Comparison of ENCODE assay signal across 8 cellular contexts in genomic region chr11:114059278-114059983, GRCh38. TPM values are rescaled to one million over a fixed set of nuclear protein-coding genes. Genes with fewer than 3 reads are reported as not detected.
DNase-seq lines count a peak whose midpoint lies in the region; ATAC-seq and TF ChIP-seq lines count a peak whose summit lies in the region.

ZBTB16 (plus strand) TSS chr11:114059711; CDS start chr11:114063301, 3,590 bp downstream.

- no peak within 1 kb of the TSS for H3K14ac ChIP-seq in IMR-90 (replicated peaks; ENCODE audit: low read depth, low read length)

- H3K23ac ChIP-seq in IMR-90 (ENCODE audit: low read depth, low read length) = no peak within 1 kb of the TSS

- H3K4me3 Mint-ChIP-seq in osteocyte (ENCODE audit: unreplicated experiment) = peak within 1 kb of the TSS; percentile 89

- no peak for TF ChIP-seq RAD21 in IMR-90 (IDR thresholded peaks at IDR 0.05; ENCODE audit: low read length)

- no peak within 1 kb of the TSS for H3K18ac ChIP-seq in IMR-90 (ENCODE audit: low read depth, low read length)

- no peak within 1 kb of the TSS for H2AK5ac ChIP-seq in IMR-90 (ENCODE audit: low read depth, low read length)

- H4K20me1 ChIP-seq in IMR-90 (ENCODE audit: insufficient read depth, low read length) = no peaks in the 10 kb centered on the region; the same call in 1 of the 2 replicates

- H3K4me1 Mint-ChIP-seq in osteocyte (ENCODE audit: unreplicated experiment) = peaks cover 18% of the 10 kb centered on the region

- H2BK5ac ChIP-seq in IMR-90 (ENCODE audit: low read depth, low read length, poor library complexity, severe bottlenecking) = no peak within 1 kb of the TSS

- no peaks in the 10 kb centered on the region for H3K9me1 ChIP-seq in IMR-90 (ENCODE audit: insufficient read depth, low read length)

- no peak within 1 kb of the TSS for H3K56ac ChIP-seq in IMR-90 (ENCODE audit: extremely low read depth, insufficient read depth, low read length)

- no peak within 1 kb of the TSS for H3K9ac ChIP-seq in IMR-90 (ENCODE audit: low read depth, low read length)
- H3K9ac ChIP-seq in SK-N-MC (ENCODE audit: insufficient read length) = no peak within 1 kb of the TSS

- H3K9me3 Mint-ChIP-seq in osteocyte (ENCODE audit: unreplicated experiment) = no peaks in the 10 kb centered on the region

- H3K4me3 ChIP-seq in IMR-90 (ENCODE audit: insufficient read depth, low read depth, low read length) (peak within 1 kb of the TSS; percentile 68; the same call in 1 of the 2 replicates), SK-N-MC (peak within 1 kb of the TSS; percentile 79), heart left ventricle (peak within 1 kb of the TSS; percentile 60 to 99 (median 80)), aorta (ENCODE audit: low read length in 2 of 2) (peak within 1 kb of the TSS; percentile 84 to 95)

- peak within 1 kb of the TSS; percentile 57; the same call in 1 of the 2 replicates for H3K4me2 ChIP-seq in IMR-90 (ENCODE audit: low read depth, low read length)

- no peak within 1 kb of the TSS for H4K5ac ChIP-seq in IMR-90 (ENCODE audit: low read depth, low read length)

- H3K4ac ChIP-seq in IMR-90 (ENCODE audit: low read depth, low read length) = no peak within 1 kb of the TSS

- peak within 1 kb of the TSS; percentile 83 for H3K27ac Mint-ChIP-seq in osteocyte (ENCODE audit: unreplicated experiment)

- H3K4me1 ChIP-seq in IMR-90 (ENCODE audit: control insufficient read depth, insufficient read depth, low read length) (peaks cover 1% of the 10 kb centered on the region; the same call in 1 of the 2 replicates), heart left ventricle (peaks cover 14 to 64% (median 48%) of the 10 kb centered on the region in 12 donors), aorta (ENCODE audit: control insufficient read depth in 1 of 2, insufficient read depth in 2 of 2, low read length in 2 of 2) (peaks cover 0 to 5% of the 10 kb centered on the region in 2 donors)

- TF ChIP-seq CTCF in IMR-90 (conservative IDR thresholded peaks at IDR 0.05; ENCODE audit: low read depth, low read length) (no peak), heart left ventricle (IDR thresholded peaks at IDR 0.05) (peak in 11 of 12 donors; percentile 10 to 87 (median 42)), osteocyte (IDR thresholded peaks at IDR 0.05) (peak; percentile 51)

- H4K8ac ChIP-seq in IMR-90 (ENCODE audit: low read depth in 2 of 2, low read length in 2 of 2) = no peak within 1 kb of the TSS

- no TSS peak for BruUV-seq in IMR-90 (replicated peaks; lab: Mats Ljungman, UMichigan)

- ATAC-seq in IMR-90 (ENCODE audit: low read depth) (no peak), heart left ventricle (peak; percentile 66 to 82 (median 76)), aorta (ENCODE audit: low FRiP score) (peak; percentile 85), GM19023 (IDR thresholded peaks at IDR 0.05; ENCODE audit: unreplicated experiment) (no peak), HG02759 (IDR thresholded peaks at IDR 0.05; ENCODE audit: unreplicated experiment) (no peak)

- no peak within 1 kb of the TSS for H2BK20ac ChIP-seq in IMR-90 (ENCODE audit: low read depth, low read length)

- peaks cover 37% of the 10 kb centered on the region for H3K27me3 Mint-ChIP-seq in osteocyte (ENCODE audit: unreplicated experiment)

- no peaks in the 10 kb centered on the region for H3K36me3 ChIP-seq in IMR-90 (ENCODE audit: control insufficient read depth, insufficient read depth, low read length)
- H3K36me3 ChIP-seq in SK-N-MC (ENCODE audit: insufficient read depth, low read length) = no peaks in the 10 kb centered on the region
- H3K36me3 ChIP-seq in heart left ventricle = peaks cover 5 to 20% (median 13%) of the 10 kb centered on the region in 9 donors
- peaks cover 4 to 7% of the 10 kb centered on the region in 2 donors for H3K36me3 ChIP-seq in aorta (ENCODE audit: control insufficient read depth in 1 of 2, insufficient read depth in 2 of 2, low read length in 1 of 2)

- no peak for TF ChIP-seq POLR2A in IMR-90 (IDR thresholded peaks at IDR 0.05; ENCODE audit: low read depth, low read length)
- TF ChIP-seq POLR2A in heart left ventricle (IDR thresholded peaks at IDR 0.05) = peak; percentile 92 to 98

- CTCF ChIA-PET in IMR-90 (lab: Yijun Ruan, JAX) = no interaction called here

- no peak within 1 kb of the TSS for H2BK15ac ChIP-seq in IMR-90 (ENCODE audit: low read depth, low read length)

- no peak within 1 kb of the TSS for H2AK9ac ChIP-seq in IMR-90 (replicated peaks; ENCODE audit: low read depth, low read length, poor library complexity)

- H3K9me3 ChIP-seq in IMR-90 (ENCODE audit: control insufficient read depth, insufficient read depth, low read length) (no peaks in the 10 kb centered on the region), SK-N-MC (ENCODE audit: low read depth, low read length) (no peaks in the 10 kb centered on the region), heart left ventricle (no peaks in the 10 kb centered on the region), aorta (ENCODE audit: control insufficient read depth, low read length) (no peaks in the 10 kb centered on the region)

- H3K27me3 ChIP-seq in IMR-90 (ENCODE audit: control insufficient read depth, insufficient read depth, low read length) (peaks cover 66% of the 10 kb centered on the region), heart left ventricle (peaks cover 0 to 13% (median 0%) of the 10 kb centered on the region in 9 donors), aorta (ENCODE audit: control insufficient read depth in 1 of 2, insufficient read depth in 2 of 2, low read length in 1 of 2) (no peaks in the 10 kb centered on the region)

- peaks cover 8% of the 10 kb centered on the region for H3K36me3 Mint-ChIP-seq in osteocyte (ENCODE audit: unreplicated experiment)

- WGBS in IMR-90 (ENCODE audit: extremely low coverage in 2 of 2, insufficient read length in 1 of 2), 2 experiments = 2% methylated on average over 13 of the region's 71 CpGs; no CpG with 5 or more reads in 1 of the 2 experiments
- 0 to 1% (median 0%) methylated on average over 52 to 71 of the region's 71 CpGs for WGBS in adipose tissue, 3 donors
- 0 to 2% (median 0%) methylated on average over 12 to 71 of the region's 71 CpGs for WGBS in heart left ventricle, 4 donors
- 0% methylated on average over 41 to 71 of the region's 71 CpGs for WGBS in aorta, 2 donors

- in situ Hi-C loops in IMR-90 (cut with MboI; ENCODE audit: low sequenced_read_pairs) = no loop called here

- H2AFZ ChIP-seq in IMR-90 (replicated peaks; ENCODE audit: low read length, poor library complexity) = peak within 1 kb of the TSS; percentile 84

- no peak for DNase-seq in IMR-90
- no peak for DNase-seq in SK-N-MC (ENCODE audit: low read depth, low spot score)
- peak; percentile 89 to 95 (median 92) for DNase-seq in heart left ventricle
- DNase-seq in osteocyte (ENCODE audit: extremely low spot score, unreplicated experiment) = peak; percentile 92
- peak; percentile 89 to 95 for DNase-seq in aorta

- H4K91ac ChIP-seq in IMR-90 (ENCODE audit: insufficient read depth, low read depth, low read length) = no peak within 1 kb of the TSS

- dilution Hi-C loops in IMR-90 (cut with HindIII; ENCODE audit: low sequenced_read_pairs, unreplicated experiment) = no loop called here

- intact Hi-C loops in IMR-90 (cut with micrococcal nuclease) = no loop called here
- intact Hi-C loops in heart left ventricle (cut with DNase I) = loop anchor here (1.0 to 5.0 kb wide), 9 partner anchors 23 to 203 kb away; no protein-coding TSS in a partner anchor
- intact Hi-C loops in aorta (cut with DNase I) = loop anchor here (1.0 to 2.0 kb wide), 4 partner anchors 19 to 201 kb away; no protein-coding TSS in a partner anchor

- H3K27ac ChIP-seq in IMR-90 (ENCODE audit: insufficient read depth, low read length) = no peak within 1 kb of the TSS
- no peak within 1 kb of the TSS for H3K27ac ChIP-seq in SK-N-MC
- H3K27ac ChIP-seq in adipose tissue (ENCODE audit: low read depth, low read length) = no peak within 1 kb of the TSS
- H3K27ac ChIP-seq in heart left ventricle = peak within 1 kb of the TSS; percentile 79 to 100 (median 98)
- peak within 1 kb of the TSS; percentile 90 to 92 for H3K27ac ChIP-seq in aorta (ENCODE audit: low read depth in 1 of 2, low read length in 2 of 2)

- H2BK120ac ChIP-seq in IMR-90 (ENCODE audit: low read depth, low read length) = no peak within 1 kb of the TSS

- POLR2A ChIA-PET in IMR-90 (lab: Charles Lee; ENCODE audit: unreplicated experiment) = no interaction called here

- H3K79me1 ChIP-seq in IMR-90 (ENCODE audit: low read depth in 1 of 2, low read length in 2 of 2) = no peaks in the 10 kb centered on the region

TF ChIP-seq in IMR-90, 13 proteins besides CTCF, POLR2A, EP300 and RAD21 (continues in another document):
- no peak for TF ChIP-seq RCOR1 (IDR thresholded peaks at IDR 0.05; ENCODE audit: insufficient replicate concordance, low read length)
- TF ChIP-seq MAZ (IDR thresholded peaks at IDR 0.05; ENCODE audit: borderline replicate concordance, low read depth, low read length) = no peak
- no peak for TF ChIP-seq MXI1 (IDR thresholded peaks at IDR 0.05; ENCODE audit: borderline replicate concordance, low read depth, low read length)
- TF ChIP-seq BHLHE40 (IDR thresholded peaks at IDR 0.05; ENCODE audit: low read depth, low read length) = no peak
- TF ChIP-seq NFE2L2 (IDR thresholded peaks at IDR 0.05; ENCODE audit: low read depth, low read length) = no peak
- no peak for TF ChIP-seq SMC3 (IDR thresholded peaks at IDR 0.05; ENCODE audit: low read depth, low read length)
- no peak for TF ChIP-seq MAFK (IDR thresholded peaks at IDR 0.05; ENCODE audit: low read depth, low read length)
- no peak for TF ChIP-seq FOS (IDR thresholded peaks at IDR 0.05; ENCODE audit: low read depth, low read length)
- TF ChIP-seq ELK1 (IDR thresholded peaks at IDR 0.05; ENCODE audit: borderline replicate concordance, low read depth, low read length) = no peak
- no peak for TF ChIP-seq CEBPB (IDR thresholded peaks at IDR 0.05; ENCODE audit: low read depth, low read length)
- no peak for TF ChIP-seq RFX5 (IDR thresholded peaks at IDR 0.05; ENCODE audit: low read depth, low read length)

RNA-seq across cellular contexts. Expression of gene ZBTB16, which starts in this region (rescaled TPM):
- total RNA-seq in IMR-90 (2012; rRNA removed) (not detected in 2 replicates), heart left ventricle (100 to 1,000 TPM in 2 of 9 donors, 10 to 100 TPM in 7; 15.3 to 130 (median 62.8) TPM), osteocyte (19.1 and 20.3 TPM in 2 replicates), aorta (100 to 1,000 TPM in 1 of 2 donors, 10 to 100 TPM in 1; 54.5 to 283 TPM)
- polyA plus RNA-seq in IMR-90 (2012; rRNA removed) (not detected in 2 replicates), adipose tissue (10 to 100 TPM; 30.4 to 68.2 (median 43.1) TPM), heart left ventricle (10 to 100 TPM; 44.0 to 86.1 TPM), aorta (10 to 100 TPM; 32.9 to 94.5 TPM)
- not detected in 2 replicates for polyA plus RNA-seq in IMR-90 (2012; cell fraction: cytosol; rRNA removed)
- polyA plus RNA-seq in IMR-90 (2012; cell fraction: nucleus; rRNA removed; ENCODE audit: low replicate concordance) = not detected in 2 replicates

Comparison
In these comparisons a context has a peak if more than half of its experiments do, and no peak if none do; other contexts are left out.
1. RNA of gene ZBTB16 (total RNA-seq): 54.5 to 283 TPM in aorta, 15.3 to 130 TPM in heart left ventricle and 19.1 to 20.3 TPM in osteocyte; not detected in IMR-90; every median in the first group is over 10 times any median in the second.
2. RNA of gene ZBTB16 (polyA plus RNA-seq): 32.9 to 94.5 TPM in aorta, 44.0 to 86.1 TPM in heart left ventricle and 30.4 to 68.2 TPM in adipose tissue; not detected in IMR-90; every median in the first group is over 10 times any median in the second.
3. ATAC-seq: peak in heart left ventricle (4 of 4) and aorta (single experiment); none in IMR-90 (single experiment), GM19023 (single experiment) and HG02759 (single experiment).
4. DNase-seq: peak in heart left ventricle (5 of 5), osteocyte (single experiment) and aorta (2 of 2); none in IMR-90 (single experiment) and SK-N-MC (single experiment).
5. H3K27ac ChIP-seq: peak in heart left ventricle (12 of 12) and aorta (2 of 2); none in IMR-90 (single experiment), SK-N-MC (single experiment) and adipose tissue (single experiment).
6. Peak in every context shown above with its lines, with median percentiles within 50 percentile points of each other: H3K4me3 ChIP-seq.